Comparison of ENCODE assay signal across 1 cellular context in the genomic region with DNA sequence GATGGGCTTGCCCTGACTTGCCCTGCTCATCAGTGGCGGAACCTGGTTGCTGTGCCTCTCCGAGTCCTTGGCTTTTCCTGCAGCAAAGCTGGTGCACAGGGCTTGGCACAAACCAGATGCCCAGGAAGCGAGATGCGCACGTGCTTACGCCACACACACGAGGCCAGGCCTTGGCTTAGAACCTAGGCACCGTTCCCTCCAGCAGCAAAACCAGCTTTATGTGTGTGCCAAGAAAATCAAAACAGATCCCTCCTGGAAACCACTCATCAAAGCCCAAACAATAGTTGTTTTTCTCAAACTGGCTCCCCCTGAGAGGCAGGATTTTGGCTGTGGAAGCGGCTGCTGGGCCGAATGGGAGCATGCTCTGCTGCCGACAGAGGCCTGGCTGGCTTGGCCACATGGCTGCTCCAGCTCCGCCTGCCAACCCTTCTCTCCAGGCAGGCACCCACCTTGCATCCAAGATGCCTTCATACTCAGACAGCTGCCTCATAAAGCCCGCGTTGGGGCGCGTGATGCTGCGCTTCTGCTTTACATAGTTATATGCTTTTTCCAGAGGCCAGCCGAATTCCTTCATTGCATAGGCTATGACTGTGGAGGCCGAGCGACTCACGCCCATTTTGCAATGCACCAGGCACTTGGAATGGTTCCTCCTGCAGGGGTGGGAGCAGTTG.
TF ChIP-seq lines count a peak whose summit lies in the region.

No MANE protein-coding gene starts in this region.

TF ChIP-seq in endothelial cell of umbilical vein, 7 proteins besides CTCF, POLR2A, EP300 and RAD21:
- TF ChIP-seq, protein P1, sequence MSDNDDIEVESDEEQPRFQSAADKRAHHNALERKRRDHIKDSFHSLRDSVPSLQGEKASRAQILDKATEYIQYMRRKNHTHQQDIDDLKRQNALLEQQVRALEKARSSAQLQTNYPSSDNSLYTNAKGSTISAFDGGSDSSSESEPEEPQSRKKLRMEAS (IDR thresholded peaks at IDR 0.05; ENCODE audit: insufficient read depth, insufficient read length), result no peak
- TF ChIP-seq EZH2 (IDR thresholded peaks at IDR 0.05; ENCODE audit: borderline replicate concordance, low read depth, low read length, severe bottlenecking) (no peak), POLR2AphosphoS5 (IDR thresholded peaks at IDR 0.05; ENCODE audit: insufficient read depth, low read depth, low read length) (no peak), JUN (IDR thresholded peaks at IDR 0.05; ENCODE audit: borderline replicate concordance, insufficient read depth, insufficient read length, low read depth) (no peak), GATA2 (IDR thresholded peaks at IDR 0.05; ENCODE audit: insufficient read depth, insufficient read length, low read depth, low read length) (no peak), MYC (IDR thresholded peaks at IDR 0.05; ENCODE audit: low read depth, low read length) (no peak), FOS (IDR thresholded peaks at IDR 0.05; ENCODE audit: borderline replicate concordance, insufficient read depth, low read length) (no peak)
